ENCODE assay signal across 19 cellular contexts in genomic region chr6:112184996-112185395, GRCh38.
"Had no signal": no experiment of that assay in that cellular context is flagged by ENCODE, and none has a peak within 500 bp of the region (broad histone marks: within the 10 kb centered on the region; RNA-seq: fewer than 3 reads in every experiment).

No MANE protein-coding gene starts in this region.

- H3K4me3 ChIP-seq: mucosa of descending colon, thoracic aorta had no signal

- H3K9me3 ChIP-seq: mucosa of descending colon, thoracic aorta had no signal

- H3K36me3 ChIP-seq: thoracic aorta had no signal

- DNase-seq: activated CD4-positive, alpha-beta memory T cell treated with anti-CD3 and anti-CD28 coated beads, Interleukin-2, amount 10 ng/mL, durations not matched to agents 7 days and 5 days; activated CD4-positive, alpha-beta T cell treated with anti-CD3 and anti-CD28 coated beads for 48 hours; activated CD4-positive, CD25-positive, alpha-beta regulatory T cell; activated naive CD4-positive, alpha-beta T cell treated with Interleukin-2 at 50 U/mL for 16 hours; activated naive CD8-positive, alpha-beta T cell treated with anti-CD3 and anti-CD28 coated beads, Interleukin-2, amount 10 ng/mL, durations not matched to agents 7 days and 5 days; activated T-cell treated with anti-CD3 and anti-CD28 coated beads, Interleukin-2, amount 50 U/mL, for 24 hours; brain microvascular endothelial cell; central memory CD4-positive, alpha-beta T cell; endodermal cell; head of caudate nucleus; kidney glomerular epithelial cell; left ventricle myocardium superior; mucosa of descending colon; naive thymus-derived CD4-positive, alpha-beta T cell; nucleus accumbens; stimulated activated CD4-positive, alpha-beta T cell treated with anti-CD3 and anti-CD28 coated beads, Interleukin-2, amount 100 ng/mL, for 48 hours; stimulated activated naive CD8-positive, alpha-beta T cell treated with anti-CD3 and anti-CD28 coated beads, Interleukin-15, amount 100 ng/mL, for 72 hours; T1000 had no signal

- H3K27me3 ChIP-seq: brain microvascular endothelial cell had no signal

- H3K27ac ChIP-seq: brain microvascular endothelial cell, thoracic aorta had no signal

- ATAC-seq: left ventricle myocardium superior; mucosa of descending colon; naive thymus-derived CD4-positive, alpha-beta T cell; stimulated activated naive CD8-positive, alpha-beta T cell treated with anti-CD3 and anti-CD28 coated beads, Interleukin-15, amount 100 ng/mL, for 72 hours had no signal
